Comparison of ENCODE assay signal across 8 cellular contexts in the genomic region with DNA sequence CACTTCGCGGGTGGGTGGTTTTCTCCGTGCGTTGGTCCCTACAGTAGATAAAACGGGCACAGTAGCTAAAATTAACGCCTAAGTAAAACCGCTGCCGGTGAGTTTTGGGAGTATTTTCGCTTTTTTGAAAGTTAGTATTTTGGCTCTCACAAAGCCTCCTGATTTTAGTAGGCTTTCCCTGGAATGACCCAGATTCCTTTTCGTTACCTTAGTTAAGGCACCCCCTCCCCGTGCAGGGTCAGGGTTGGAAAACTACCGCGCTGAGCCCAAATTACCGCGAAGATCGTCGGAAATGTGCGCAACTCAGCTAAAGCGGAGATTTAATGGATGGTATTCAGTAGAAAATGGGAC. TPM values are rescaled to one million over a fixed set of nuclear protein-coding genes. Genes with fewer than 3 reads are reported as not detected.
DNase-seq lines count a peak whose midpoint lies in the region; ATAC-seq, FAIRE-seq and TF ChIP-seq lines count a peak whose summit lies in the region.

No MANE protein-coding gene starts in this region.

- peak; percentile 6 for ATAC-seq in HG03460 (IDR thresholded peaks at IDR 0.05; ENCODE audit: unreplicated experiment)

- no peaks in the 10 kb centered on the region for H3K9me3 Mint-ChIP-seq in mesothelial cell of epicardium

- peaks cover 44% of the 10 kb centered on the region for H3K4me1 Mint-ChIP-seq in mesothelial cell of epicardium

- H3K27me3 Mint-ChIP-seq in mesothelial cell of epicardium (ENCODE audit: low read depth) = no peaks in the 10 kb centered on the region

- H3K27ac Mint-ChIP-seq in mesothelial cell of epicardium = peak overlapping the region; percentile 97

- peak overlapping the region; percentile 82 for H3K4me3 Mint-ChIP-seq in mesothelial cell of epicardium

- FAIRE-seq in bronchial epithelial cell (lab: Jason Lieb, UNC) = no peak

- no peaks in the 10 kb centered on the region for H3K36me3 ChIP-seq in bronchial epithelial cell (ENCODE audit: control insufficient read depth, insufficient read depth, low read length)

- no peak for TF ChIP-seq CTCF in bronchial epithelial cell (IDR thresholded peaks at IDR 0.05; ENCODE audit: insufficient read depth, low read length, severe bottlenecking)
- no peak for TF ChIP-seq CTCF in mesothelial cell of epicardium (IDR thresholded peaks at IDR 0.05; ENCODE audit: unreplicated experiment)

- H3K27me3 ChIP-seq in bronchial epithelial cell (ENCODE audit: control insufficient read depth, insufficient read depth, low read length) = no peaks in the 10 kb centered on the region

- DNase-seq in bronchial epithelial cell (ENCODE audit: low read depth) (no peak), mesothelial cell of epicardium (ENCODE audit: low spot score in 2 of 2, unreplicated experiment in 2 of 2) (no peak), NCI-H2196 treated with DMSO at 0.1 percent for 48 hours (lab: John Stamatoyannopoulos, UW; ENCODE audit: unreplicated experiment) (no peak), 8988T (no peak), NCI-H345 treated with DMSO at 0.1 percent for 48 hours (lab: John Stamatoyannopoulos, UW; ENCODE audit: unreplicated experiment) (no peak), NCI-H146 (lab: John Stamatoyannopoulos, UW) (no peak)

- H3K4me3 ChIP-seq in GM08714 (ENCODE audit: low read length) = peak overlapping the region; percentile 94
- peak overlapping the region; percentile 54 for H3K4me3 ChIP-seq in bronchial epithelial cell (ENCODE audit: low read depth, low read length)

- no peaks in the 10 kb centered on the region for H3K36me3 Mint-ChIP-seq in mesothelial cell of epicardium

RNA-seq across cellular contexts. Expression of gene ST6GALNAC1, which starts 28.3 kb away (rescaled TPM):
- total RNA-seq in bronchial epithelial cell = 5.0 and 10.8 TPM in 2 replicates
- total RNA-seq in mesothelial cell of epicardium = 1.3 to 1.5 TPM (median 1.4 TPM) in 3 replicates

RNA-seq across cellular contexts. Expression of gene MXRA7, which starts 38.9 kb away (rescaled TPM):
- total RNA-seq in bronchial epithelial cell = 80.6 and 95.9 TPM in 2 replicates
- 53.6 to 57.9 TPM (median 56.5 TPM) in 3 replicates for total RNA-seq in mesothelial cell of epicardium

RNA-seq across cellular contexts. Expression of gene JMJD6, which starts 54.5 kb away (rescaled TPM):
- 16.6 and 19.5 TPM in 2 replicates for total RNA-seq in bronchial epithelial cell
- total RNA-seq in mesothelial cell of epicardium = 15.2 to 17.4 TPM (median 15.7 TPM) in 3 replicates

RNA-seq across cellular contexts. Expression of gene METTL23, which starts 54.8 kb away (rescaled TPM):
- 18.7 and 22.3 TPM in 2 replicates for total RNA-seq in bronchial epithelial cell
- total RNA-seq in mesothelial cell of epicardium = 22.0 to 25.6 TPM (median 22.1 TPM) in 3 replicates
